Comparison of ENCODE assay signal across 6 cellular contexts in genomic region chr14:22819191-22819988, GRCh38. TPM values are rescaled to one million over a fixed set of nuclear protein-coding genes. Genes with fewer than 3 reads are reported as not detected.
DNase-seq lines count a peak whose midpoint lies in the region; ATAC-seq, FAIRE-seq and TF ChIP-seq lines count a peak whose summit lies in the region.

No MANE protein-coding gene starts in this region.

- peak overlapping the region; percentile 65 for H3K4me2 ChIP-seq in A549

- no peaks in the 10 kb centered on the region for H3K36me3 ChIP-seq in ovary

- no peak for FAIRE-seq in A549 (lab: Jason Lieb, UNC)

- H3K27ac ChIP-seq in A549: peak overlapping the region; percentile 82 to 93
- H3K27ac ChIP-seq in ovary: no peak overlapping the region

- intact Hi-C loops in ovary (cut with DNase I): no loop called here

- no peak for TF ChIP-seq RAD21 in A549 (conservative IDR thresholded peaks at IDR 0.05 in 1 of 2, IDR thresholded peaks at IDR 0.05 in 1 of 2)

- DNase-seq in A549 (ENCODE audit: low read depth in 1 of 2, low spot score in 1 of 2) (peak in 1 of 2 experiments; percentile 35), endothelial cell (ENCODE audit: low spot score) (peak; percentile 51), skeletal muscle cell (ENCODE audit: low read depth) (no peak), ovary (no peak)

- H3K27me3 Mint-ChIP-seq in endothelial cell (ENCODE audit: unreplicated experiment): peaks cover 17% of the 10 kb centered on the region

- peak in 1 of 2 experiments; percentile 5; a peak in 1 of 6 replicates for ATAC-seq in A549
- ATAC-seq in HG03175 (IDR thresholded peaks at IDR 0.05; ENCODE audit: unreplicated experiment): peak; percentile 53
- ATAC-seq in HG03469 (IDR thresholded peaks at IDR 0.05; ENCODE audit: unreplicated experiment): no peak

- H3K4me3 Mint-ChIP-seq in endothelial cell (ENCODE audit: unreplicated experiment): peak overlapping the region; percentile 16

- H3K4me1 Mint-ChIP-seq in endothelial cell (ENCODE audit: unreplicated experiment): peaks cover 50% of the 10 kb centered on the region

- H3K4me1 ChIP-seq in A549 (peaks cover 88% of the 10 kb centered on the region), ovary (ENCODE audit: insufficient read depth) (peaks cover 4% of the 10 kb centered on the region)

- no peaks in the 10 kb centered on the region for H3K9me3 Mint-ChIP-seq in endothelial cell (ENCODE audit: unreplicated experiment)

- H3K36me3 Mint-ChIP-seq in endothelial cell (ENCODE audit: low read depth, unreplicated experiment): peaks cover 3% of the 10 kb centered on the region

- TF ChIP-seq EP300 in A549 (IDR thresholded peaks at IDR 0.05) (no peak), ovary (IDR thresholded peaks at IDR 0.05) (no peak)

- POLR2A ChIA-PET in A549 (lab: Yijun Ruan, JAX): no interaction called here

- H3K9me3 ChIP-seq in A549 (no peaks in the 10 kb centered on the region), ovary (no peaks in the 10 kb centered on the region)

- H3K4me3 ChIP-seq in A549 (no peak overlapping the region), skeletal muscle cell (ENCODE audit: low read depth, low read length) (peak overlapping the region; percentile 22), ovary (no peak overlapping the region)

- TF ChIP-seq POLR2A in A549 (IDR thresholded peaks at IDR 0.05; ENCODE audit: low read length): no peak
- no peak for TF ChIP-seq POLR2A in ovary (IDR thresholded peaks at IDR 0.05)

- peak overlapping the region; percentile 90 for H3K27ac Mint-ChIP-seq in endothelial cell (ENCODE audit: unreplicated experiment)

- no peaks in the 10 kb centered on the region for H3K27me3 ChIP-seq in ovary

- no peak for TF ChIP-seq CTCF in A549 (IDR thresholded peaks at IDR 0.05)
- no peak for TF ChIP-seq CTCF in endothelial cell (IDR thresholded peaks at IDR 0.05; ENCODE audit: unreplicated experiment)
- no peak for TF ChIP-seq CTCF in ovary (IDR thresholded peaks at IDR 0.05)

- CTCF ChIA-PET in A549 (lab: Yijun Ruan, JAX): interaction anchor here (0.6 to 11.7 kb wide), 7 partner anchors 14 to 289 kb away, joined by 3 to 259 read pairs (median 4); no protein-coding TSS in a partner anchor

- 48% methylated on average over 9 of the region's 9 CpGs for WGBS in A549 (ENCODE audit: missing lambda C conversion rate)
- 14 to 28% (median 18%) methylated on average over 9 of the region's 9 CpGs for WGBS in ovary, 3 donors

TF ChIP-seq in A549, 52 proteins besides CTCF, POLR2A, EP300 and RAD21:
- no peak for TF ChIP-seq HMGXB4 (CRISPR knock-in tag; IDR thresholded peaks at IDR 0.05; ENCODE audit: borderline replicate concordance)

RNA-seq across cellular contexts. Expression of gene SLC7A7, which starts 4.2 kb away (rescaled TPM):
- polyA plus RNA-seq in A549 (2011; rRNA removed) (86.8 and 104 TPM in 2 replicates), A549 (2017; fragmentation: RNase III; extraction: RNeasy Plus Mini Kit Qiagen cat#74134 plus additional on column Dnase treatment) (30.1 to 44.2 TPM (median 39.8 TPM) in 3 replicates), ovary (10 to 100 TPM in 1 of 2 donors, 1 to 10 TPM in 1; 3.2 to 23.2 TPM)
- polyA plus RNA-seq in A549 (2012; cell fraction: cytosol; rRNA removed): 12.2 and 16.5 TPM in 2 replicates
- 13.7 and 22.7 TPM in 2 replicates for polyA plus RNA-seq in A549 (2012; cell fraction: nucleus; rRNA removed)
- polyA minus RNA-seq in A549 (2011; rRNA and poly(A)+ RNA removed): 111 and 138 TPM in 2 replicates
- total RNA-seq in endothelial cell (ENCODE audit: unreplicated experiment) (15.0 TPM), ovary (10 to 100 TPM in 1 of 7 donors, 1 to 10 TPM in 5, under 1 TPM in 1; 0.91 to 25.0 (median 5.1) TPM)

RNA-seq across cellular contexts. Expression of gene MRPL52, which starts 10.3 kb away (rescaled TPM):
- polyA plus RNA-seq in A549 (2011; rRNA removed) (113 and 116 TPM in 2 replicates), A549 (2017; fragmentation: RNase III; extraction: RNeasy Plus Mini Kit Qiagen cat#74134 plus additional on column Dnase treatment) (172 to 173 TPM (median 172 TPM) in 3 replicates), ovary (10 to 100 TPM; 32.9 to 45.3 TPM)
- polyA plus RNA-seq in A549 (2012; cell fraction: cytosol; rRNA removed): 97.7 and 110 TPM in 2 replicates
- 56.3 and 70.8 TPM in 2 replicates for polyA plus RNA-seq in A549 (2012; cell fraction: nucleus; rRNA removed)
- polyA minus RNA-seq in A549 (2011; rRNA and poly(A)+ RNA removed): 18.3 and 23.2 TPM in 2 replicates
- total RNA-seq in endothelial cell (ENCODE audit: unreplicated experiment) (126 TPM), ovary (10 to 100 TPM; 29.0 to 78.3 (median 54.1) TPM)

RNA-seq across cellular contexts. Expression of gene MMP14, which starts 17.0 kb away (rescaled TPM):
- polyA plus RNA-seq in A549 (2011; rRNA removed) (1.9 and 2.5 TPM in 2 replicates), A549 (2017; fragmentation: RNase III; extraction: RNeasy Plus Mini Kit Qiagen cat#74134 plus additional on column Dnase treatment) (1.1 to 2.0 TPM (median 1.5 TPM) in 3 replicates), ovary (100 to 1,000 TPM in 1 of 2 donors, 10 to 100 TPM in 1; 90.2 to 156 TPM)
- polyA plus RNA-seq in A549 (2012; cell fraction: cytosol; rRNA removed): 1.9 TPM in 2 replicates
- 13.2 and 13.8 TPM in 2 replicates for polyA plus RNA-seq in A549 (2012; cell fraction: nucleus; rRNA removed)
- polyA minus RNA-seq in A549 (2011; rRNA and poly(A)+ RNA removed): 1.7 and 2.3 TPM in 2 replicates
- total RNA-seq in endothelial cell (ENCODE audit: unreplicated experiment) (819 TPM), ovary (100 to 1,000 TPM in 4 of 7 donors, 10 to 100 TPM in 3; 70.0 to 267 (median 174) TPM)

RNA-seq across cellular contexts. Expression of gene LRP10, which starts 52.1 kb away (rescaled TPM):
- polyA plus RNA-seq in A549 (2011; rRNA removed) (74.3 and 99.6 TPM in 2 replicates), A549 (2017; fragmentation: RNase III; extraction: RNeasy Plus Mini Kit Qiagen cat#74134 plus additional on column Dnase treatment) (45.5 to 62.9 TPM (median 57.2 TPM) in 3 replicates), ovary (10 to 100 TPM; 32.4 to 71.6 TPM)
- polyA plus RNA-seq in A549 (2012; cell fraction: cytosol; rRNA removed): 56.1 and 79.2 TPM in 2 replicates
- 93.7 and 133 TPM in 2 replicates for polyA plus RNA-seq in A549 (2012; cell fraction: nucleus; rRNA removed)
- polyA minus RNA-seq in A549 (2011; rRNA and poly(A)+ RNA removed): 129 and 185 TPM in 2 replicates
- total RNA-seq in endothelial cell (ENCODE audit: unreplicated experiment) (105 TPM), ovary (100 to 1,000 TPM in 4 of 7 donors, 10 to 100 TPM in 3; 56.9 to 122 (median 105) TPM)

RNA-seq across cellular contexts. Expression of gene OXA1L, which starts 52.9 kb away (rescaled TPM):
- polyA plus RNA-seq in A549 (2011; rRNA removed) (199 and 247 TPM in 2 replicates), A549 (2017; fragmentation: RNase III; extraction: RNeasy Plus Mini Kit Qiagen cat#74134 plus additional on column Dnase treatment) (126 to 133 TPM (median 132 TPM) in 3 replicates), ovary (100 to 1,000 TPM in 1 of 2 donors, 10 to 100 TPM in 1; 96.9 to 199 TPM)
- 178 and 242 TPM in 2 replicates for polyA plus RNA-seq in A549 (2012; cell fraction: cytosol; rRNA removed)
- polyA plus RNA-seq in A549 (2012; cell fraction: nucleus; rRNA removed): 207 and 247 TPM in 2 replicates
- 140 and 154 TPM in 2 replicates for polyA minus RNA-seq in A549 (2011; rRNA and poly(A)+ RNA removed)
- total RNA-seq in endothelial cell (ENCODE audit: unreplicated experiment) (168 TPM), ovary (10 to 100 TPM; 52.7 to 99.3 (median 83.8) TPM)

Comparison
In these comparisons a context has a peak if more than half of its experiments do, and no peak if none do; other contexts are left out.
1. H3K27ac ChIP-seq: peak in A549 (2 of 2); none in ovary (0 of 2).